ENCODE assay signal across 20 cellular contexts in the genomic region with DNA sequence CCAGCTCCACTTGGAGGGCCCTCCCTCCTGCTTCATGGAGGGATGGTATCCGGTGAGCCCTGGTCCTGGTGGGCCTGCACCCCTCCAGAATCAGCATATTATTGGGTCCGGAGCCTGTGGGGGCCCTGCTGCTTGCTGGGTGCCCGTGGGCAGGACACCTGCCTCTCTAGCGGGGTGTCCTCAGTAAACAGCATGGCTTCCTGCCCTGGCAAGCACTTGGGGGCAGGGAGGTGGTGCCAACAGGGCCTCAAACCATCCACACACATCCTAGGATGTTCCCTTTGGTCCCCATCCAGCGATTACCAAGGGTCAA.
DNase-seq lines count a peak whose midpoint lies in the region; ATAC-seq, FAIRE-seq and TF ChIP-seq lines count a peak whose summit lies in the region.
"Had no signal": no experiment of that assay in that cellular context is flagged by ENCODE, and none has a peak within 500 bp of the region (broad histone marks: within the 10 kb centered on the region; RNA-seq: fewer than 3 reads in every experiment).

No MANE protein-coding gene starts in this region.

- H3K36me3 ChIP-seq in right lobe of liver (no peaks in the 10 kb centered on the region), HepG2 (replicated peaks in 1 of 2; ENCODE audit: control insufficient read depth in 1 of 2, insufficient read depth in 2 of 2, low read length in 2 of 2) (0 out of 5 replicates have a peak, but pooled peaks cover 3 to 4% of the 10 kb centered on the region in 2 experiments), lower lobe of right lung (no peaks in the 10 kb centered on the region), spleen (no peaks in the 10 kb centered on the region)
- H3K36me3 ChIP-seq: BE2C, HAP-1 had no signal

- WGBS in right lobe of liver (ENCODE audit: insufficient coverage, low coverage, low lambda C conversion rate, missing lambda C conversion rate): 93% methylated on average over 3 of the region's 5 CpGs
- 95% methylated on average over 2 of the region's 5 CpGs for WGBS in HepG2 (ENCODE audit: low lambda C conversion rate)
- 74 to 91% (median 79%) methylated on average over 4 to 5 of the region's 5 CpGs for WGBS in spleen, 5 donors

- intact Hi-C loops in right lobe of liver (cut with DNase I) (no loop called here), HepG2 (cut with micrococcal nuclease; ENCODE audit: unreplicated experiment) (no loop called here), lower lobe of right lung (cut with DNase I) (no loop called here), spleen (cut with DNase I; ENCODE audit: low total_unique reads) (no loop called here)

- H3K27ac ChIP-seq in right lobe of liver (no peak overlapping the region), HepG2 (ENCODE audit: extremely low read length, insufficient read depth, low read length) (no peak overlapping the region), lower lobe of right lung (no peak overlapping the region), spleen (no peak overlapping the region)
- H3K27ac ChIP-seq: A549, C4-2B had no signal

- no peaks in the 10 kb centered on the region for H3K9me3 ChIP-seq in right lobe of liver
- H3K9me3 ChIP-seq in HepG2 (ENCODE audit: low read length): no peaks in the 10 kb centered on the region
- H3K9me3 ChIP-seq in lower lobe of right lung: no peaks in the 10 kb centered on the region
- H3K9me3 ChIP-seq in spleen: peaks cover 0 to 12% (median 6%) of the 10 kb centered on the region in 8 donors
- H3K9me3 ChIP-seq: A549, BE2C, HAP-1 had no signal

- TF ChIP-seq POLR2A in right lobe of liver (IDR thresholded peaks at IDR 0.05) (no peak), HepG2 (IDR thresholded peaks at IDR 0.05; ENCODE audit: insufficient read depth in 1 of 2, low read depth in 2 of 2, low read length in 2 of 2) (no peak), spleen (IDR thresholded peaks at IDR 0.05) (no peak)

- in situ Hi-C loops in HepG2 (cut with HindIII; ENCODE audit: extremely low pct_ligation_motif_present, low pct_unique_long_range_greater_than_20kb): no loop called here

- H3K79me2 ChIP-seq in HepG2 (ENCODE audit: insufficient read depth, low read length): no peaks in the 10 kb centered on the region

- DNase-seq in right lobe of liver (peak in 2 of 3 donors; percentile 5 to 15), HepG2 (ENCODE audit: low spot score) (no peak), lower lobe of right lung (peak; percentile 32), spleen (peak; percentile 39), NCI-H187 (lab: John Stamatoyannopoulos, UW) (no peak)
- DNase-seq: CD4-positive, alpha-beta memory T cell; COR-L47; DMS153; DMS79 treated with DMSO at 0.1 percent for 48 hours; EL had no signal

- no peak for TF ChIP-seq EP300 in HepG2 (IDR thresholded peaks at IDR 0.05; ENCODE audit: low read depth in 2 of 2, low read length in 2 of 2)
- no peak for TF ChIP-seq EP300 in HepG2 (CRISPR knock-in tag; IDR thresholded peaks at IDR 0.05; ENCODE audit: borderline replicate concordance)

- H3K4me3 ChIP-seq in right lobe of liver (no peak overlapping the region), HepG2 (replicated peaks in 1 of 3; ENCODE audit: insufficient read depth in 1 of 3, low read depth in 2 of 3, low read length in 3 of 3) (no peak overlapping the region), lower lobe of right lung (no peak overlapping the region), spleen (no peak overlapping the region)
- H3K4me3 ChIP-seq: A549, HAP-1 had no signal

- no peak overlapping the region for H2AFZ ChIP-seq in HepG2 (ENCODE audit: low read length)

- H3K9ac ChIP-seq in HepG2 (ENCODE audit: insufficient read depth, low read depth, low read length): no peak overlapping the region

- ATAC-seq in right lobe of liver (no peak), HepG2 (no peak), lower lobe of right lung (no peak), GM21526 (IDR thresholded peaks at IDR 0.05; ENCODE audit: low FRiP score, unreplicated experiment) (no peak)
- ATAC-seq: A549 had no signal

- FAIRE-seq in HepG2 (lab: Jason Lieb, UNC): no peak
- FAIRE-seq: A549, D721Med, G401.6, GM12891, H1, HTR-8/SVneo had no signal

- no peaks in the 10 kb centered on the region for H3K27me3 ChIP-seq in right lobe of liver
- H3K27me3 ChIP-seq in HepG2 (ENCODE audit: control insufficient read depth in 1 of 2, insufficient read depth in 2 of 2, low read length in 2 of 2): no peaks in the 10 kb centered on the region
- no peaks in the 10 kb centered on the region for H3K27me3 ChIP-seq in lower lobe of right lung (ENCODE audit: low read depth)
- peaks cover 0 to 19% (median 0%) of the 10 kb centered on the region in 7 donors for H3K27me3 ChIP-seq in spleen (replicated peaks in 1 of 7)
- H3K27me3 ChIP-seq: BE2C had no signal

- CTCF ChIA-PET in HepG2 (lab: Yijun Ruan, JAX; ENCODE audit: low intra/inter-chr PET ratio, low total read pairs): no interaction called here

- H3K4me2 ChIP-seq in HepG2 (ENCODE audit: low read depth, low read length): no peak overlapping the region
- H3K4me2 ChIP-seq: A549 had no signal

- POLR2A ChIA-PET in HepG2 (lab: Yijun Ruan, JAX): no interaction called here

- H3K4me1 ChIP-seq in right lobe of liver (no peaks in the 10 kb centered on the region), HepG2 (ENCODE audit: insufficient read depth, low read length) (no peaks in the 10 kb centered on the region), lower lobe of right lung (no peaks in the 10 kb centered on the region), spleen (no peaks in the 10 kb centered on the region)
- H3K4me1 ChIP-seq: A549, HAP-1 had no signal

- BruUV-seq in HepG2 (replicated peaks; lab: Mats Ljungman, UMichigan): no TSS peak

- 0 out of 2 replicates have a peak, but pooled peaks cover 9% of the 10 kb centered on the region for H4K20me1 ChIP-seq in HepG2 (ENCODE audit: insufficient read depth, low read length)

- no peak for TF ChIP-seq CTCF in right lobe of liver (IDR thresholded peaks at IDR 0.05)
- no peak for TF ChIP-seq CTCF in HepG2 (CRISPR knock-in tag; IDR thresholded peaks at IDR 0.05)
- TF ChIP-seq CTCF in lower lobe of right lung (IDR thresholded peaks at IDR 0.05): no peak
- no peak for TF ChIP-seq CTCF in spleen (IDR thresholded peaks at IDR 0.05 in 8 of 11, conservative IDR thresholded peaks at IDR 0.05 in 3 of 11)

- no peak for TF ChIP-seq RAD21 in HepG2 (CRISPR knock-in tag; IDR thresholded peaks at IDR 0.05)

TF ChIP-seq in HepG2, 621 proteins besides CTCF, POLR2A, EP300 and RAD21:
- no peak for TF ChIP-seq RBM39 (IDR thresholded peaks at IDR 0.05; ENCODE audit: low read depth, low read length, poor library complexity, severe bottlenecking)
- no peak for TF ChIP-seq NBN (conservative IDR thresholded peaks at IDR 0.05)
- TF ChIP-seq SNAI1 (CRISPR knock-in tag; IDR thresholded peaks at IDR 0.05; ENCODE audit: borderline replicate concordance): no peak

Comparison
In these comparisons a context has a peak if more than half of its experiments do, and no peak if none do; other contexts are left out.
1. DNase-seq: peak in right lobe of liver (2 of 3), lower lobe of right lung (single experiment) and spleen (single experiment); none in HepG2 (single experiment) and NCI-H187 (0 of 2).